In the genomic region with DNA sequence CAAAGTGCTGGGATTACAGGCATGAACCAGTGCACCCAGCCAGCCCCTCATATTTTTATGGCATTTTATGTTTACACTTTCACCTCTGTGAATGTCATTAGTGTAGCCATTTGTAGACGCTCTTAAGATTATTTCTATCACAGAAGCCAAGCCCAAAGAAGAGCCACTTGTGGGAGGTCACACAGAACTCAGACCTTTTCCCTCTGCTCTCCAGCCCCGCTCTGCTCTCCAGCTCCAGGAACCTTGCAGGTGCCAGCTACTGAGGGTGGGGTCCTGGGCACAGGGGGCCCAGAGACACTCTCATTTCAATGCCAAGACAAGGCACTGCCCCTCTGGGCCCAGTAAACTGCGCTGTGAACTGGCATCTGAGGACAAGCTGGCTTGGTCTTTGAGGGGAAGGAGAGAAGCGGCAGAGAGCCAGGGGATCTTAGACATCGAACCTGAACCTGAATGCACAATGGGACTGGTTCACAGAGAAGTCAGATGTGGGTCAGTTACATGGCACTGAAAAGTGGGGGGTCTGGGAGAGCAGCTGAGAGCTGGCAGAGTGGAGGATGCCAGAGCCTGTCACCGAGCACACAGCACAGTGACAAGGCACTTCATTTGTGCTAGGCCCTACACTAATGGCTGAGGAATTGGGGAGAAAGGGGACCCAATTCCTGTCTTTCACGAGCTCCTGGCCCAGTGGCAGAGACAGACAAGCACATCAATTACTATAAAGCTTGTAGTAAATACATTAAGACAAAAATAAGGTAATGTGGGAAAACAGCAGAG, we compare ENCODE assay signal across 10 cellular contexts. TPM values are rescaled to one million over a fixed set of nuclear protein-coding genes. Genes with fewer than 3 reads are reported as not detected.
DNase-seq lines count a peak whose midpoint lies in the region; ATAC-seq, FAIRE-seq and TF ChIP-seq lines count a peak whose summit lies in the region.
"Had no signal": no experiment of that assay in that cellular context is flagged by ENCODE, and none has a peak within 500 bp of the region (broad histone marks: within the 10 kb centered on the region; RNA-seq: fewer than 3 reads in every experiment).

No MANE protein-coding gene starts in this region.

- peak overlapping the region; percentile 85 for H3K27ac Mint-ChIP-seq in stimulated activated naive CD8-positive, alpha-beta T cell treated with anti-CD3 and anti-CD28 coated beads, Interleukin-15, Interleukin-2, amounts not matched to agents 100 ng/mL and 50 ng/mL, for 24 hours
- H3K27ac Mint-ChIP-seq in brain (peak overlapping the region; percentile 61 to 95 (median 87)), natural killer cell (peak overlapping the region; percentile 80 to 95)

- peaks cover 85% of the 10 kb centered on the region for H3K36me3 Mint-ChIP-seq in stimulated activated naive CD8-positive, alpha-beta T cell treated with anti-CD3 and anti-CD28 coated beads, Interleukin-15, Interleukin-2, amounts not matched to agents 100 ng/mL and 50 ng/mL, for 24 hours (ENCODE audit: low read depth)
- peaks cover 57% of the 10 kb centered on the region for H3K36me3 Mint-ChIP-seq in brain
- peaks cover 29% of the 10 kb centered on the region for H3K36me3 Mint-ChIP-seq in natural killer cell

- peak overlapping the region; percentile 83 for H3K4me3 Mint-ChIP-seq in stimulated activated naive CD8-positive, alpha-beta T cell treated with anti-CD3 and anti-CD28 coated beads, Interleukin-15, Interleukin-2, amounts not matched to agents 100 ng/mL and 50 ng/mL, for 24 hours
- H3K4me3 Mint-ChIP-seq in brain (peak overlapping the region in 1 of 5 experiments; percentile 39), natural killer cell (peak overlapping the region; percentile 71)

- no peaks in the 10 kb centered on the region for H3K9me3 ChIP-seq in small intestine (ENCODE audit: control insufficient read depth, low read depth)
- no peaks in the 10 kb centered on the region for H3K9me3 ChIP-seq in upper lobe of left lung

- no peak for DNase-seq in stimulated activated naive CD8-positive, alpha-beta T cell treated with anti-CD3 and anti-CD28 coated beads, Interleukin-15, Interleukin-2, amounts not matched to agents 100 U/mL and 50 U/mL, for 24 hours
- no peak for DNase-seq in natural killer cell
- DNase-seq in small intestine = no peak
- no peak for DNase-seq in upper lobe of left lung
- no peak for DNase-seq in H54 (ENCODE audit: insufficient read length, low spot score)
- no peak for DNase-seq in dedifferentiated amniotic fluid mesenchymal stem cell (ENCODE audit: extremely low spot score)
- DNase-seq: NCI-H146 had no signal

- no peak for TF ChIP-seq POLR2A in upper lobe of left lung (IDR thresholded peaks at IDR 0.05)
- TF ChIP-seq POLR2A in H54 (IDR thresholded peaks at IDR 0.05; ENCODE audit: low read depth, low read length) = no peak

- no peaks in the 10 kb centered on the region for H3K27me3 Mint-ChIP-seq in stimulated activated naive CD8-positive, alpha-beta T cell treated with anti-CD3 and anti-CD28 coated beads, Interleukin-15, Interleukin-2, amounts not matched to agents 100 ng/mL and 50 ng/mL, for 24 hours
- H3K27me3 Mint-ChIP-seq in brain (no peaks in the 10 kb centered on the region), natural killer cell (ENCODE audit: low read depth in 2 of 2) (no peaks in the 10 kb centered on the region)

- H3K4me1 Mint-ChIP-seq in stimulated activated naive CD8-positive, alpha-beta T cell treated with anti-CD3 and anti-CD28 coated beads, Interleukin-15, Interleukin-2, amounts not matched to agents 100 ng/mL and 50 ng/mL, for 24 hours (ENCODE audit: low read depth) = peaks cover 85% of the 10 kb centered on the region
- peaks cover 48% of the 10 kb centered on the region for H3K4me1 Mint-ChIP-seq in brain
- peaks cover 81 to 98% of the 10 kb centered on the region in 2 donors for H3K4me1 Mint-ChIP-seq in natural killer cell

- ATAC-seq in stimulated activated naive CD8-positive, alpha-beta T cell treated with anti-CD3 and anti-CD28 coated beads, Interleukin-15, Interleukin-2, amounts not matched to agents 100 U/mL and 50 U/mL, for 24 hours = no peak
- no peak for ATAC-seq in natural killer cell
- ATAC-seq in upper lobe of left lung (ENCODE audit: low FRiP score in 2 of 2) = no peak

- no peaks in the 10 kb centered on the region for H3K36me3 ChIP-seq in small intestine (ENCODE audit: control insufficient read depth in 2 of 2, insufficient read depth in 2 of 2, low read length in 2 of 2)
- H3K36me3 ChIP-seq in upper lobe of left lung = peaks cover 8 to 68% (median 38%) of the 10 kb centered on the region in 4 donors

- peaks cover 0 to 4% of the 10 kb centered on the region in 2 donors for H3K4me1 ChIP-seq in small intestine (ENCODE audit: control insufficient read depth in 2 of 2, insufficient read depth in 1 of 2, low read depth in 1 of 2, low read length in 1 of 2)
- H3K4me1 ChIP-seq in upper lobe of left lung = peaks cover under 1 to 15% (median 7%) of the 10 kb centered on the region in 4 donors

- 73 to 78% (median 74%) methylated on average over 7 of the region's 7 CpGs for WGBS in small intestine, 3 donors
- WGBS in upper lobe of left lung, 2 donors = 87 to 89% methylated on average over 7 of the region's 7 CpGs

- no peak for TF ChIP-seq CTCF in brain (conservative IDR thresholded peaks at IDR 0.05)
- no peak for TF ChIP-seq CTCF in natural killer cell (IDR thresholded peaks at IDR 0.05)
- TF ChIP-seq CTCF in upper lobe of left lung (IDR thresholded peaks at IDR 0.05) = no peak

- no peaks in the 10 kb centered on the region for H3K27me3 ChIP-seq in small intestine (ENCODE audit: control insufficient read depth in 2 of 2, insufficient read depth in 2 of 2, low read length in 2 of 2)
- H3K27me3 ChIP-seq in upper lobe of left lung = no peaks in the 10 kb centered on the region

- TF ChIP-seq EP300 in upper lobe of left lung (IDR thresholded peaks at IDR 0.05) = no peak

- no peaks in the 10 kb centered on the region for H3K9me3 Mint-ChIP-seq in stimulated activated naive CD8-positive, alpha-beta T cell treated with anti-CD3 and anti-CD28 coated beads, Interleukin-15, Interleukin-2, amounts not matched to agents 100 ng/mL and 50 ng/mL, for 24 hours
- no peaks in the 10 kb centered on the region for H3K9me3 Mint-ChIP-seq in brain
- no peaks in the 10 kb centered on the region for H3K9me3 Mint-ChIP-seq in natural killer cell

- H3K27ac ChIP-seq in small intestine (ENCODE audit: low read depth in 1 of 2, low read length in 1 of 2) = peak overlapping the region in 1 of 2 donors; percentile 11
- H3K27ac ChIP-seq in upper lobe of left lung = peak overlapping the region in 1 of 4 donors; percentile 32

- FAIRE-seq in small intestine (lab: Jason Lieb, UNC) (no peak), H54 (lab: Jason Lieb, UNC) (no peak)
- FAIRE-seq: urothelium cell line had no signal

- intact Hi-C loops in natural killer cell (cut with micrococcal nuclease) = no loop called here

- no peak overlapping the region for H3K4me3 ChIP-seq in small intestine (ENCODE audit: low read depth in 1 of 2, low read length in 2 of 2)
- H3K4me3 ChIP-seq in upper lobe of left lung = no peak overlapping the region

RNA-seq across cellular contexts. Expression of a gene that starts 16.7 kb away (rescaled TPM):
- polyA plus RNA-seq in brain (ENCODE audit: insufficient read depth, low read depth, low replicate concordance) = 261 TPM
- total RNA-seq in natural killer cell = 100 to 1,000 TPM; 504 to 629 (median 535) TPM
- 10 to 100 TPM in 2 of 3 donors, 1 to 10 TPM in 1; 7.2 to 68.2 (median 25.1) TPM for polyA plus RNA-seq in small intestine
- total RNA-seq in upper lobe of left lung = 100 to 1,000 TPM in 1 of 6 donors, 10 to 100 TPM in 5; 68.5 to 176 (median 84.5) TPM
